16 cellular contexts compared by ENCODE assay signal in genomic region chr7:80775972-80776371, GRCh38.
"Had no signal": no experiment of that assay in that cellular context is flagged by ENCODE, and none has a peak within 500 bp of the region (broad histone marks: within the 10 kb centered on the region; RNA-seq: fewer than 3 reads in every experiment).

No MANE protein-coding gene starts in this region.

- H3K27ac Mint-ChIP-seq: activated CD4-positive, alpha-beta T cell treated with anti-CD3 and anti-CD28 coated beads, Interleukin-2, amount 10 ng/mL, durations not matched to agents 7 days and 5 days; activated T-helper 17 cell treated with anti-CD3 and anti-CD28 coated beads, Interleukin-2, amount 50 U/mL, for 72 hours; natural killer cell treated with Interleukin-12 subunit alpha and Interleukin-12 subunit beta and Interleukin-15 and Interleukin-18, amount 100 ng/mL, for 72 hours had no signal

- H3K4me1 Mint-ChIP-seq: activated CD4-positive, alpha-beta T cell treated with anti-CD3 and anti-CD28 coated beads, Interleukin-2, amount 10 ng/mL, durations not matched to agents 7 days and 5 days; activated T-helper 17 cell treated with anti-CD3 and anti-CD28 coated beads, Interleukin-2, amount 50 U/mL, for 72 hours had no signal

- H3K4me3 Mint-ChIP-seq: activated CD4-positive, alpha-beta T cell treated with anti-CD3 and anti-CD28 coated beads, Interleukin-2, amount 10 ng/mL, durations not matched to agents 7 days and 5 days; activated T-helper 17 cell treated with anti-CD3 and anti-CD28 coated beads, Interleukin-2, amount 50 U/mL, for 72 hours; natural killer cell treated with Interleukin-12 subunit alpha and Interleukin-12 subunit beta and Interleukin-15 and Interleukin-18, amount 100 ng/mL, for 72 hours had no signal

- H3K36me3 ChIP-seq: ascending aorta, transverse colon had no signal

- H3K27ac ChIP-seq: ascending aorta had no signal

- H3K4me3 ChIP-seq: ascending aorta, transverse colon had no signal

- DNase-seq: activated CD4-positive, alpha-beta T cell treated with anti-CD3 and anti-CD28 coated beads, Interleukin-2, amount 10 ng/mL, durations not matched to agents 7 days and 5 days; activated naive CD4-positive, alpha-beta T cell treated with Interleukin-2 at 50 U/mL for 16 hours; activated T-cell treated with anti-CD3 and anti-CD28 coated beads for 4 hours; hippocampal formation; mesenchymal stem cell; right cardiac atrium; small intestine; stimulated activated CD4-positive, alpha-beta T cell treated with anti-CD3 and anti-CD28 coated beads, Interleukin-4, amount 100 ng/mL, for 4 hours; stimulated activated CD8-positive, alpha-beta memory T cell treated with anti-CD3 and anti-CD28 coated beads, Interleukin-4, amount 100 ng/mL, for 48 hours; stimulated activated naive CD4-positive, alpha-beta T cell treated with Interleukin-2 at 50 U/mL for 16 hours; substantia nigra; transverse colon had no signal

- H3K9me3 ChIP-seq: ascending aorta, transverse colon had no signal

- ATAC-seq: activated T-helper 17 cell treated with anti-CD3 and anti-CD28 coated beads, Interleukin-2, amount 50 U/mL, for 72 hours; left lobe of liver; natural killer cell treated with Interleukin-12 subunit alpha and Interleukin-12 subunit beta and Interleukin-15 and Interleukin-18, amount 100 ng/mL, for 72 hours had no signal

- H3K9me3 Mint-ChIP-seq: activated CD4-positive, alpha-beta T cell treated with anti-CD3 and anti-CD28 coated beads, Interleukin-2, amount 10 ng/mL, durations not matched to agents 7 days and 5 days had no signal

- H3K27me3 Mint-ChIP-seq: activated CD4-positive, alpha-beta T cell treated with anti-CD3 and anti-CD28 coated beads, Interleukin-2, amount 10 ng/mL, durations not matched to agents 7 days and 5 days; activated T-helper 17 cell treated with anti-CD3 and anti-CD28 coated beads, Interleukin-2, amount 50 U/mL, for 72 hours; natural killer cell treated with Interleukin-12 subunit alpha and Interleukin-12 subunit beta and Interleukin-15 and Interleukin-18, amount 100 ng/mL, for 72 hours had no signal

- H3K27me3 ChIP-seq: ascending aorta, transverse colon had no signal
